ENCODE assay signal across 13 cellular contexts in the genomic region with DNA sequence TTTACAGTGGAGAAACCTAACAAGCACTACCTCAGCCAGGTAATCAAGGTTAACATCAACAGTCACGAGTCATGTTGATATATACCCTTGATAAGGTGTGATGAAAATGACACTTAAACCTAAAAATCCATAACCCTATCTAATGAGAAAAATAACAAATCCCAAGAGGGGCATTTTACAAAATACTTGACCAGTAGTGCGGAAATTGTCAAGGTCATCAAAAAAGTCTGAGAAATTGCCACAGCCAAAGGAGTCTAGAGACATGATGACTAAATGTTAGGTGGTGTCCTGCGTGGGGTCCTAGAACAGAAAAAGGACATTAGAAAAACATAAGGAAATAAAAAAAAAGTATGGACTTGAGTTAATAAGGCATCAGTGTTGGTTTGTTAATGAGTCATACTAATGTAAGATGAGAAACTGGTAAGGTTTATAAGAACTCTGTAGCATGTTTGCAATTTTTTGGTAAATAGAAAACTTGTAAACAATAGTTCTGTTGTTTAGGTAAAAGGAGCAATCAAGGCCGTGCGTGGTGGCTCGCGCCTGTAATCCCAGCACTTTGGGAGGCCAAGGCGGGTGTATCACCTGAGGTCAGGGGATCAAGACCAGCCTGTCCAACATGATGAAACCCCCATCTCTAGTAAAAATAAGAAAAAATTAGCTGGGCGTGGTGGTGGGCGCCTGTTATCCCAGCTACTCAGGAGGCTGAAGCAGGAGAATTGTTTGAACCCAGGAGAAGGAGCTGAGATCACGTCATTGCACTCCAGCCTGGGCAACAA. TPM values are rescaled to one million over a fixed set of nuclear protein-coding genes. Genes with fewer than 3 reads are reported as not detected.
DNase-seq lines count a peak whose midpoint lies in the region; ATAC-seq and TF ChIP-seq lines count a peak whose summit lies in the region.
"Had no signal": no experiment of that assay in that cellular context is flagged by ENCODE, and none has a peak within 500 bp of the region (broad histone marks: within the 10 kb centered on the region; RNA-seq: fewer than 3 reads in every experiment).

No MANE protein-coding gene starts in this region.

- CTCF ChIA-PET in CD8-positive, alpha-beta T cell (lab: Charles Lee): no interaction called here
- CTCF ChIA-PET in HEK293T (lab: Yijun Ruan, JAX): no interaction called here
- CTCF ChIA-PET in activated CD4-positive, alpha-beta memory T cell treated with anti-CD3 and anti-CD28 coated beads, Interleukin-2, amount 10 ng/mL, durations not matched to agents 7 days and 5 days (lab: Charles Lee): interaction anchor here (0.6 kb wide), 1 partner anchor 12 kb away, joined by 3 read pairs; no protein-coding TSS in a partner anchor

- no peaks in the 10 kb centered on the region for H3K9me3 ChIP-seq in CD8-positive, alpha-beta T cell (ENCODE audit: low read length)
- H3K9me3 ChIP-seq: colonic mucosa had no signal

- no peak overlapping the region for H3K4me3 ChIP-seq in CD8-positive, alpha-beta T cell (ENCODE audit: low read depth, low read length)
- H3K4me3 ChIP-seq: colonic mucosa had no signal

- no peaks in the 10 kb centered on the region for H3K27me3 Mint-ChIP-seq in CD8-positive, alpha-beta T cell (ENCODE audit: low read depth)
- H3K27me3 Mint-ChIP-seq in activated CD4-positive, alpha-beta memory T cell treated with anti-CD3 and anti-CD28 coated beads, Interleukin-2, amount 10 ng/mL, durations not matched to agents 7 days and 5 days: no peaks in the 10 kb centered on the region
- H3K27me3 Mint-ChIP-seq in naive B cell: no peaks in the 10 kb centered on the region

- no peak overlapping the region for H3K4me3 Mint-ChIP-seq in CD8-positive, alpha-beta T cell
- H3K4me3 Mint-ChIP-seq in activated CD4-positive, alpha-beta memory T cell treated with anti-CD3 and anti-CD28 coated beads, Interleukin-2, amount 10 ng/mL, durations not matched to agents 7 days and 5 days: no peak overlapping the region
- no peak overlapping the region for H3K4me3 Mint-ChIP-seq in naive B cell

- H3K36me3 ChIP-seq in CD8-positive, alpha-beta T cell (ENCODE audit: insufficient read depth, low read length): peaks cover 3% of the 10 kb centered on the region
- H3K36me3 ChIP-seq: colonic mucosa had no signal

- no peak for ATAC-seq in CD8-positive, alpha-beta T cell
- no peak for ATAC-seq in naive B cell (ENCODE audit: low read depth in 2 of 2)

- no peak for DNase-seq in CD8-positive, alpha-beta T cell
- DNase-seq in HEK293T (ENCODE audit: extremely low spot score) (no peak), naive B cell (no peak), SIG-M5 treated with dmso at 0.1 percent for 504 hours (lab: John Stamatoyannopoulos, UW; ENCODE audit: unreplicated experiment) (no peak), OCI-M1 (lab: John Stamatoyannopoulos, UW) (no peak), SHP77 treated with DMSO at 0.1 percent for 48 hours (lab: John Stamatoyannopoulos, UW) (no peak)
- DNase-seq in activated CD4-positive, alpha-beta memory T cell treated with anti-CD3 and anti-CD28 coated beads, Interleukin-2, amount 10 ng/mL, durations not matched to agents 7 days and 5 days: no peak
- DNase-seq: colonic mucosa; foreskin melanocyte; MV-4-11; NCI-H526; posterior cingulate gyrus; stimulated activated CD4-positive, alpha-beta T cell treated with anti-CD3 and anti-CD28 coated beads, Interleukin-4, amount 100 ng/mL, for 4 hours had no signal

- POLR2A ChIA-PET in CD8-positive, alpha-beta T cell (lab: Charles Lee): interaction anchor here (1.0 kb wide), 1 partner anchor 25 kb away, joined by 3 read pairs; no protein-coding TSS in a partner anchor
- POLR2A ChIA-PET in HEK293T (lab: Yijun Ruan, JAX): interaction anchor here (1.0 to 4.8 kb wide), 3 partner anchors 14 to 110 kb away, joined by 3 to 24 read pairs (median 22); a partner anchor contains a TSS
- POLR2A ChIA-PET in activated CD4-positive, alpha-beta memory T cell treated with anti-CD3 and anti-CD28 coated beads, Interleukin-2, amount 10 ng/mL, durations not matched to agents 7 days and 5 days (lab: Charles Lee): interaction anchor here (1.3 kb wide), 1 partner anchor 10 kb away, joined by 4 read pairs; no protein-coding TSS in a partner anchor

- no peaks in the 10 kb centered on the region for H3K27me3 ChIP-seq in CD8-positive, alpha-beta T cell (ENCODE audit: insufficient read depth, low read length)
- H3K27me3 ChIP-seq: colonic mucosa had no signal

- intact Hi-C loops in CD8-positive, alpha-beta T cell (cut with DNase I, micrococcal nuclease): loop anchor here in 1 of 2 experiments (5.0 kb wide), 1 partner anchor 341 kb away; a partner anchor contains a TSS

- TF ChIP-seq CTCF in CD8-positive, alpha-beta T cell (IDR thresholded peaks at IDR 0.05): no peak

- H3K4me1 ChIP-seq in CD8-positive, alpha-beta T cell (ENCODE audit: insufficient read depth, low read length): peaks cover 15% of the 10 kb centered on the region
- H3K4me1 ChIP-seq: colonic mucosa had no signal

- peaks cover 30% of the 10 kb centered on the region for H3K4me1 Mint-ChIP-seq in CD8-positive, alpha-beta T cell (ENCODE audit: low read depth)
- H3K4me1 Mint-ChIP-seq in activated CD4-positive, alpha-beta memory T cell treated with anti-CD3 and anti-CD28 coated beads, Interleukin-2, amount 10 ng/mL, durations not matched to agents 7 days and 5 days: peaks cover 32% of the 10 kb centered on the region
- H3K4me1 Mint-ChIP-seq in naive B cell: peaks cover 7 to 38% (median 31%) of the 10 kb centered on the region in 3 donors

- H3K36me3 Mint-ChIP-seq in CD8-positive, alpha-beta T cell: peaks cover 40% of the 10 kb centered on the region
- peaks cover 44% of the 10 kb centered on the region for H3K36me3 Mint-ChIP-seq in activated CD4-positive, alpha-beta memory T cell treated with anti-CD3 and anti-CD28 coated beads, Interleukin-2, amount 10 ng/mL, durations not matched to agents 7 days and 5 days (ENCODE audit: low read depth)
- H3K36me3 Mint-ChIP-seq in naive B cell: no peaks in the 10 kb centered on the region

- no peak overlapping the region for H3K27ac ChIP-seq in CD8-positive, alpha-beta T cell (ENCODE audit: low read depth, low read length)
- H3K27ac ChIP-seq: colonic mucosa had no signal

- peak overlapping the region; percentile 67 for H3K27ac Mint-ChIP-seq in CD8-positive, alpha-beta T cell
- peak overlapping the region; percentile 52 for H3K27ac Mint-ChIP-seq in activated CD4-positive, alpha-beta memory T cell treated with anti-CD3 and anti-CD28 coated beads, Interleukin-2, amount 10 ng/mL, durations not matched to agents 7 days and 5 days
- peak overlapping the region in 5 of 6 donors; percentile 42 to 84 (median 53) for H3K27ac Mint-ChIP-seq in naive B cell

- no peaks in the 10 kb centered on the region for H3K9me3 Mint-ChIP-seq in CD8-positive, alpha-beta T cell
- no peaks in the 10 kb centered on the region for H3K9me3 Mint-ChIP-seq in activated CD4-positive, alpha-beta memory T cell treated with anti-CD3 and anti-CD28 coated beads, Interleukin-2, amount 10 ng/mL, durations not matched to agents 7 days and 5 days
- no peaks in the 10 kb centered on the region for H3K9me3 Mint-ChIP-seq in naive B cell

TF ChIP-seq in HEK293T, 16 proteins besides CTCF, POLR2A, EP300 and RAD21:
- TF ChIP-seq ZNF384 (IDR thresholded peaks at IDR 0.05) (no peak), BHLHE40 (IDR thresholded peaks at IDR 0.05; ENCODE audit: borderline replicate concordance) (peak; percentile 12; the same call in 1 of the 2 replicates), LEF1 (IDR thresholded peaks at IDR 0.05; ENCODE audit: borderline replicate concordance) (no peak)

RNA-seq across cellular contexts. Expression of a gene that starts 2.9 kb away (rescaled TPM):
- 100 to 1,000 TPM; 308 to 378 TPM for total RNA-seq in CD8-positive, alpha-beta T cell
- 100 to 1,000 TPM; 229 to 246 TPM for total RNA-seq in activated CD4-positive, alpha-beta memory T cell treated with anti-CD3 and anti-CD28 coated beads, Interleukin-2, amount 10 ng/mL, durations not matched to agents 7 days and 5 days
- 1,000 to 10,000 TPM; 1,439 to 2,390 (median 1,883) TPM for polyA plus RNA-seq in naive B cell (ENCODE audit: low read depth in 6 of 6)

RNA-seq across cellular contexts. Expression of a gene that starts 7.7 kb away (rescaled TPM):
- 1 to 10 TPM; 1.3 to 1.4 TPM for total RNA-seq in CD8-positive, alpha-beta T cell
- total RNA-seq in activated CD4-positive, alpha-beta memory T cell treated with anti-CD3 and anti-CD28 coated beads, Interleukin-2, amount 10 ng/mL, durations not matched to agents 7 days and 5 days: under 1 TPM in 1 of 2 experiments, not detected in 1; 0.10 TPM
- 100 to 1,000 TPM; 110 to 189 (median 162) TPM for polyA plus RNA-seq in naive B cell (ENCODE audit: low read depth in 6 of 6)

RNA-seq across cellular contexts. Expression of a gene that starts 14.0 kb away (rescaled TPM):
- 10 to 100 TPM; 31.7 to 32.0 TPM for total RNA-seq in CD8-positive, alpha-beta T cell
- total RNA-seq in activated CD4-positive, alpha-beta memory T cell treated with anti-CD3 and anti-CD28 coated beads, Interleukin-2, amount 10 ng/mL, durations not matched to agents 7 days and 5 days: 10 to 100 TPM; 35.6 to 38.3 TPM
- polyA plus RNA-seq in naive B cell (ENCODE audit: low read depth in 6 of 6): 10 to 100 TPM; 15.4 to 28.8 (median 24.9) TPM

RNA-seq across cellular contexts. Expression of a gene that starts 14.3 kb away (rescaled TPM):
- total RNA-seq in CD8-positive, alpha-beta T cell: 10 to 100 TPM; 43.2 to 47.3 TPM
- total RNA-seq in activated CD4-positive, alpha-beta memory T cell treated with anti-CD3 and anti-CD28 coated beads, Interleukin-2, amount 10 ng/mL, durations not matched to agents 7 days and 5 days: 10 to 100 TPM; 46.2 TPM
- 100 to 1,000 TPM in 5 of 6 donors, 10 to 100 TPM in 1; 78.2 to 162 (median 109) TPM for polyA plus RNA-seq in naive B cell (ENCODE audit: low read depth in 6 of 6)

RNA-seq across cellular contexts. Expression of a gene that starts 45.2 kb away (rescaled TPM):
- 1 to 10 TPM; 7.0 to 8.1 TPM for total RNA-seq in CD8-positive, alpha-beta T cell
- total RNA-seq in activated CD4-positive, alpha-beta memory T cell treated with anti-CD3 and anti-CD28 coated beads, Interleukin-2, amount 10 ng/mL, durations not matched to agents 7 days and 5 days: 10 to 100 TPM in 1 of 2 experiments, 1 to 10 TPM in 1; 8.4 to 11.3 TPM
- polyA plus RNA-seq in naive B cell (ENCODE audit: low read depth in 6 of 6): 10 to 100 TPM in 4 of 6 donors, 1 to 10 TPM in 2; 7.7 to 17.9 (median 12.7) TPM
